In the genomic region with DNA sequence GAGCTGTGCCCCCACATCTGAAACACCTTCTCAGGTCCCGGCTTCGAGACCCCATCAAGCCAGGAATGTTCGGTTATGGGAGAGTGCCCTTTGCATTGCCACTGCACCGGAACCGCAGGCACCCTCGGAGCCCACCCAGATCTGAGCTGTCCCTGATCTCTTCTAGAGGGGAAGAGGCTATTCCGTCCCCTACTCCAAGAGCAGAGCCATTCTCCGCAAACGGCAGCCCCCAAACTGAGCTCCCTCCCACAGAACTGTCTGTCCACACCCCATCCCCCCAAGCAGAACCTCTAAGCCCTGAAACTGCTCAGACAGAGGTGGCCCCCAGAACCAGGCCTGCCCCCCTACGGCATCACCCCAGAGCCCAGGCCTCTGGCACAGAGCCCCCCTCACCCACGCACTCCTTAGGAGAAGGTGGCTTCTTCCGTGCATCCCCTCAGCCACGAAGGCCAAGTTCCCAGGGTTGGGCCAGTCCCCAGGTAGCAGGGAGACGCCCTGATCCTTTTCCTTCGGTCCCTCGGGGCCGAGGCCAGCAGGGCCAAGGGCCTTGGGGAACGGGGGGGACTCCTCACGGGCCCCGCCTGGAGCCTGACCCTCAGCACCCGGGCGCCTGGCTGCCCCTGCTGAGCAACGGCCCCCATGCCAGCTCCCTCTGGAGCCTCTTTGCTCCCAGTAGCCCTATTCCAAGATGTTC, we compare ENCODE assay signal across 18 cellular contexts. TPM values are rescaled to one million over a fixed set of nuclear protein-coding genes. Genes with fewer than 3 reads are reported as not detected.
DNase-seq lines count a peak whose midpoint lies in the region; ATAC-seq and TF ChIP-seq lines count a peak whose summit lies in the region.
"Had no signal": no experiment of that assay in that cellular context is flagged by ENCODE, and none has a peak within 500 bp of the region (broad histone marks: within the 10 kb centered on the region; RNA-seq: fewer than 3 reads in every experiment).

No MANE protein-coding gene starts in this region.

- no peak overlapping the region for H4K8ac ChIP-seq in IMR-90 (ENCODE audit: low read depth in 2 of 2, low read length in 2 of 2)

- no peak overlapping the region for H2BK20ac ChIP-seq in IMR-90 (ENCODE audit: low read depth, low read length)

- DNase-seq in AG04450 (ENCODE audit: low read depth, low spot score) (no peak), IMR-90 (no peak), glutamatergic neuron (peak; percentile 16), NCI-H128 (lab: John Stamatoyannopoulos, UW; ENCODE audit: unreplicated experiment) (no peak), head of caudate nucleus (no peak)
- DNase-seq: activated naive CD4-positive, alpha-beta T cell; central memory CD4-positive, alpha-beta T cell; DMS 273 treated with DMSO at 0.1 percent for 48 hours; Kasumi-1; kidney glomerular epithelial cell; naive B cell; NCI-H187 treated with DMSO at 0.1 percent for 48 hours; NCI-H510A treated with DMSO at 0.1 percent for 48 hours; stimulated activated CD4-positive, alpha-beta T cell treated with anti-CD3 and anti-CD28 coated beads, Interleukin-2, amount 100 ng/mL, for 48 hours; WERI-Rb-1 had no signal

- no peak overlapping the region for H3K4me2 ChIP-seq in IMR-90 (ENCODE audit: low read depth, low read length)

- H3K4me3 ChIP-seq in AG04450 (ENCODE audit: low read depth, low read length) (no peak overlapping the region), IMR-90 (ENCODE audit: insufficient read depth, low read depth, low read length) (no peak overlapping the region), skin epidermis (no peak overlapping the region)

- H3K9me3 ChIP-seq in AG04450 (ENCODE audit: control insufficient read depth, insufficient read depth, low read length), result no peaks in the 10 kb centered on the region; the same call in 1 of the 2 replicates
- H3K9me3 ChIP-seq in IMR-90 (ENCODE audit: control insufficient read depth, insufficient read depth, low read length), result no peaks in the 10 kb centered on the region

- H2BK5ac ChIP-seq in IMR-90 (ENCODE audit: low read depth, low read length, poor library complexity, severe bottlenecking), result no peak overlapping the region

- peaks cover 3% of the 10 kb centered on the region for H3K4me1 Mint-ChIP-seq in glutamatergic neuron (ENCODE audit: low read depth, unreplicated experiment)

- intact Hi-C loops in IMR-90 (cut with micrococcal nuclease), result no loop called here
- intact Hi-C loops in head of caudate nucleus (cut with DNase I), result no loop called here

- H3K27ac ChIP-seq in AG04450 (ENCODE audit: low read depth, low read length), result peak overlapping the region; percentile 73
- peak overlapping the region; percentile 72 for H3K27ac ChIP-seq in IMR-90 (ENCODE audit: insufficient read depth, low read length)
- peak overlapping the region in 15 of 21 experiments; percentile 33 to 95 (median 75) for H3K27ac ChIP-seq in skin epidermis
- H3K27ac ChIP-seq: WERI-Rb-1 had no signal

- no peaks in the 10 kb centered on the region for H3K27me3 ChIP-seq in AG04450 (ENCODE audit: control insufficient read depth, insufficient read depth, low read length)
- H3K27me3 ChIP-seq in IMR-90 (ENCODE audit: control insufficient read depth, insufficient read depth, low read length), result no peaks in the 10 kb centered on the region

- peak overlapping the region; percentile 6; the same call in 1 of the 2 replicates for H4K5ac ChIP-seq in IMR-90 (ENCODE audit: low read depth, low read length)

- H3K9me1 ChIP-seq in IMR-90 (ENCODE audit: insufficient read depth, low read length), result peaks cover 10% of the 10 kb centered on the region

- peaks cover 3 to 54% of the 10 kb centered on the region in 2 experiments; a peak in 3 of 4 replicates for H3K79me1 ChIP-seq in IMR-90 (ENCODE audit: low read depth in 1 of 2, low read length in 2 of 2)

- TF ChIP-seq RAD21 in IMR-90 (IDR thresholded peaks at IDR 0.05; ENCODE audit: low read length), result no peak

- no peaks in the 10 kb centered on the region for H3K36me3 Mint-ChIP-seq in glutamatergic neuron (ENCODE audit: unreplicated experiment)
- H3K36me3 Mint-ChIP-seq: naive B cell had no signal

- H3K4ac ChIP-seq in IMR-90 (ENCODE audit: low read depth, low read length), result peak overlapping the region; percentile 66; the same call in 1 of the 2 replicates

- no peak for TF ChIP-seq POLR2A in IMR-90 (IDR thresholded peaks at IDR 0.05; ENCODE audit: low read depth, low read length)

- no peak overlapping the region for H3K56ac ChIP-seq in IMR-90 (ENCODE audit: extremely low read depth, insufficient read depth, low read length)

- POLR2A ChIA-PET in AG04450 (lab: Yijun Ruan, JAX), result no interaction called here
- POLR2A ChIA-PET in IMR-90 (lab: Charles Lee; ENCODE audit: unreplicated experiment), result no interaction called here

- dilution Hi-C loops in IMR-90 (cut with HindIII; ENCODE audit: low sequenced_read_pairs, unreplicated experiment), result no loop called here

- H3K27ac Mint-ChIP-seq in glutamatergic neuron (ENCODE audit: unreplicated experiment), result no peak overlapping the region

- peaks cover 26% of the 10 kb centered on the region for H3K4me1 ChIP-seq in IMR-90 (ENCODE audit: control insufficient read depth, insufficient read depth, low read length)

- peaks cover 8% of the 10 kb centered on the region for H3K27me3 Mint-ChIP-seq in glutamatergic neuron (ENCODE audit: unreplicated experiment)

- H4K20me1 ChIP-seq in IMR-90 (ENCODE audit: insufficient read depth, low read length), result no peaks in the 10 kb centered on the region; the same call in none of the 2 replicates

- in situ Hi-C loops in IMR-90 (cut with MboI; ENCODE audit: low sequenced_read_pairs), result loop anchor here (10.0 kb wide), 1 partner anchor 289 kb away; a partner anchor contains a TSS

- no peak overlapping the region for H3K4me3 Mint-ChIP-seq in glutamatergic neuron (ENCODE audit: unreplicated experiment)

- no peak overlapping the region for H3K14ac ChIP-seq in IMR-90 (replicated peaks; ENCODE audit: low read depth, low read length)

- peaks cover 5% of the 10 kb centered on the region for H3K36me3 ChIP-seq in IMR-90 (ENCODE audit: control insufficient read depth, insufficient read depth, low read length)
- H3K36me3 ChIP-seq: WERI-Rb-1 had no signal

- no peak overlapping the region; the same call in 2 of the 3 replicates for H2BK15ac ChIP-seq in IMR-90 (ENCODE audit: low read depth, low read length)

- H4K91ac ChIP-seq in IMR-90 (ENCODE audit: insufficient read depth, low read depth, low read length), result no peak overlapping the region

- peak overlapping the region; percentile 45; the same call in 1 of the 2 replicates for H2AK5ac ChIP-seq in IMR-90 (ENCODE audit: low read depth, low read length)

- H2AK9ac ChIP-seq in IMR-90 (replicated peaks; ENCODE audit: low read depth, low read length, poor library complexity), result peak overlapping the region; percentile 65

- H3K18ac ChIP-seq in IMR-90 (ENCODE audit: low read depth, low read length), result no peak overlapping the region

- H3K23ac ChIP-seq in IMR-90 (ENCODE audit: low read depth, low read length), result no peak overlapping the region

- TF ChIP-seq CTCF in AG04450 (IDR thresholded peaks at IDR 0.05; ENCODE audit: low read depth, low read length) (no peak), IMR-90 (conservative IDR thresholded peaks at IDR 0.05; ENCODE audit: low read depth, low read length) (no peak), glutamatergic neuron (IDR thresholded peaks at IDR 0.05; ENCODE audit: partially characterized antibody, unreplicated experiment) (no peak)

- no peak overlapping the region for H2BK120ac ChIP-seq in IMR-90 (ENCODE audit: low read depth, low read length)

- WGBS in IMR-90 (ENCODE audit: extremely low coverage in 2 of 2, insufficient read length in 1 of 2), 2 experiments, result 87% methylated on average over 11 of the region's 23 CpGs; no CpG with 5 or more reads in 1 of the 2 experiments

- CTCF ChIA-PET in AG04450 (lab: Charles Lee), result interaction anchor here (1.6 kb wide), 1 partner anchor 21 kb away, joined by 5 read pairs; no protein-coding TSS in a partner anchor
- CTCF ChIA-PET in IMR-90 (lab: Yijun Ruan, JAX), result no interaction called here

- H2AFZ ChIP-seq in IMR-90 (replicated peaks; ENCODE audit: low read length, poor library complexity), result no peak overlapping the region

- H3K9ac ChIP-seq in IMR-90 (ENCODE audit: low read depth, low read length), result 0 out of 2 replicates have a peak overlapping the region, but pooled peaks have one; percentile 1

- BruUV-seq in IMR-90 (replicated peaks; lab: Mats Ljungman, UMichigan), result no TSS peak

- ATAC-seq in IMR-90 (ENCODE audit: low read depth) (no peak), HG02885 (IDR thresholded peaks at IDR 0.05; ENCODE audit: poor library complexity, unreplicated experiment) (no peak), HG02642 (IDR thresholded peaks at IDR 0.05; ENCODE audit: poor library complexity, unreplicated experiment) (no peak)

- H3K9me3 Mint-ChIP-seq in glutamatergic neuron (ENCODE audit: unreplicated experiment), result peaks cover under 1% of the 10 kb centered on the region
- H3K9me3 Mint-ChIP-seq: naive B cell had no signal

RNA-seq across cellular contexts. Expression of a gene that starts 4.3 kb away (rescaled TPM):
- polyA plus RNA-seq in AG04450 (2011; rRNA removed) (4.2 and 4.9 TPM in 2 replicates), IMR-90 (2012; rRNA removed) (11.3 and 12.2 TPM in 2 replicates)
- polyA minus RNA-seq in AG04450 (2011; rRNA and poly(A)+ RNA removed), result 3.0 and 3.8 TPM in 2 replicates
- total RNA-seq in IMR-90 (2012; rRNA removed) (0.54 and 0.56 TPM in 2 replicates), glutamatergic neuron (ENCODE audit: unreplicated experiment) (0.25 TPM)
- polyA plus RNA-seq in IMR-90 (2012; cell fraction: cytosol; rRNA removed), result 7.9 and 11.9 TPM in 2 replicates
- 44.4 and 63.5 TPM in 2 replicates for polyA plus RNA-seq in IMR-90 (2012; cell fraction: nucleus; rRNA removed; ENCODE audit: low replicate concordance)

RNA-seq across cellular contexts. Expression of a gene that starts 25.9 kb away (rescaled TPM):
- 107 and 138 TPM in 2 replicates for polyA plus RNA-seq in AG04450 (2011; rRNA removed)
- polyA minus RNA-seq in AG04450 (2011; rRNA and poly(A)+ RNA removed), result 160 and 170 TPM in 2 replicates
- total RNA-seq in IMR-90 (2012; rRNA removed), result 142 and 212 TPM in 2 replicates
- 79.5 and 88.4 TPM in 2 replicates for polyA plus RNA-seq in IMR-90 (2012; rRNA removed)
- polyA plus RNA-seq in IMR-90 (2012; cell fraction: cytosol; rRNA removed), result 32.7 and 42.7 TPM in 2 replicates
- polyA plus RNA-seq in IMR-90 (2012; cell fraction: nucleus; rRNA removed; ENCODE audit: low replicate concordance), result 327 and 737 TPM in 2 replicates
- total RNA-seq in glutamatergic neuron (ENCODE audit: unreplicated experiment), result 154 TPM

RNA-seq across cellular contexts. Expression of a gene that starts 38.0 kb away (rescaled TPM):
- polyA plus RNA-seq in AG04450 (2011; rRNA removed) (not detected in 2 replicates), IMR-90 (2012; rRNA removed) (0.26 TPM in 1 of 2 replicates, not detected in the other)
- polyA minus RNA-seq in AG04450 (2011; rRNA and poly(A)+ RNA removed), result not detected in 2 replicates
- total RNA-seq in IMR-90 (2012; rRNA removed) (not detected in 2 replicates), glutamatergic neuron (ENCODE audit: unreplicated experiment) (not detected)
- polyA plus RNA-seq in IMR-90 (2012; cell fraction: cytosol; rRNA removed), result 0.12 TPM in 1 of 2 replicates, not detected in the other
- polyA plus RNA-seq in IMR-90 (2012; cell fraction: nucleus; rRNA removed; ENCODE audit: low replicate concordance), result not detected in 2 replicates

RNA-seq across cellular contexts. Expression of a gene that starts 45.6 kb away (rescaled TPM):
- polyA plus RNA-seq in AG04450 (2011; rRNA removed) (122 and 163 TPM in 2 replicates), IMR-90 (2012; rRNA removed) (230 and 264 TPM in 2 replicates)
- polyA minus RNA-seq in AG04450 (2011; rRNA and poly(A)+ RNA removed), result 55.8 and 69.9 TPM in 2 replicates
- total RNA-seq in IMR-90 (2012; rRNA removed) (17.2 and 20.1 TPM in 2 replicates), glutamatergic neuron (ENCODE audit: unreplicated experiment) (2.8 TPM)
- 156 and 270 TPM in 2 replicates for polyA plus RNA-seq in IMR-90 (2012; cell fraction: cytosol; rRNA removed)
- 174 and 251 TPM in 2 replicates for polyA plus RNA-seq in IMR-90 (2012; cell fraction: nucleus; rRNA removed; ENCODE audit: low replicate concordance)
